8 cellular contexts compared by ENCODE assay signal in the genomic region with DNA sequence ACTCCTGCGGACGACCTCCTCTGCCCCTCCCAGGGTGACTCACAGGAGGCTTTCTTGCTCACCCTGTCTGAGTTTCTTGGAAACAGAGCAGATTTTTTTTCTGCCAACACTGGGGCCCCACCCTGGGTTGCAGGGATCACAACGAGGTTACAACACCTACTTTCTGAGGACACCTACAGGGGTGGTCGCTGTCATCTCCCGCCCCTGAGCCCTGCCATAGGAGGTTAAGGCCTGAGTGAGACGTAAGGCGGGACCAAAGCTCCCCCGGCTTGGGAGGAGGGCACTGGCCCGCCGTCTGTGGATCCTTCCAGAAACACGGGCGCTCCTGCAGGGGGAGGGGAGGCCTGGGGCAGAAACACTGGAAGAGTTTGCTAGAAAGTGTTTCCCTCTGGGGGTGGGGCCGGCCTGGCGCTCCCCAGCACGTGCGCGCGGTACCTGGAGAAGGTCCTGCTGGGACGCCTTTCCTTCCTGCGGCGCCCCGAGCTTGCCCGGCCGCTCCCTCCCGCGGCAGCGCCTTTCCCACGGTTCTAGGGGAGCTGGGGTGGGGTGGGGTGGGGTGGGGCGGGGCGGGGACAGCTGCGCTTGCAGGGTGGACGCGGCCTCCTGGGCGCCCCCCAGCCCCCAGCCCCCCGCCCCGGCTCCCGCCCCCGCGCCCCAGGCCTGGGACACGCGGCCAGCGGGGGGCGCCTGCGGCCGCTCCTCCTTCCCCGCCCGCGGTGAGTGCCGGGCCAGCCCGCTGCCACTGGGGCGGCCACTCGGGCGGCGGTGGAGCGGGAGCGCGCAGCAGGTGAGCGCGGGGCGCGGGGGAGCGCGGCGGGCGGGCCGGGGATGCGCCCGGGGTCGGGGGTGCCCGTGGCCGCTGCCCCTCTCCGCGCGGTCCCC. TPM values are rescaled to one million over a fixed set of nuclear protein-coding genes. Genes with fewer than 3 reads are reported as not detected.
A peak's percentile ranks its signal among the peaks of the same experiment; 100 is the strongest.
DNase-seq lines count a peak whose midpoint lies in the region; ATAC-seq and TF ChIP-seq lines count a peak whose summit lies in the region.

No MANE protein-coding gene starts in this region.

- in situ Hi-C loops in GM18951 (cut with MboI; ENCODE audit: low sequenced_read_pairs, unreplicated experiment), result no loop called here

- H3K36me3 ChIP-seq in adrenal gland (replicated peaks in 1 of 2), result no peaks in the 10 kb centered on the region
- no peaks in the 10 kb centered on the region for H3K36me3 ChIP-seq in iPS DF 6.9 (ENCODE audit: control insufficient read depth, insufficient read depth, low read length)
- H3K36me3 ChIP-seq in skeletal muscle satellite cell (ENCODE audit: insufficient read depth, low read length), result no peaks in the 10 kb centered on the region

- peak overlapping the region; percentile 91 for H3K4me2 ChIP-seq in skeletal muscle satellite cell (ENCODE audit: low read length)

- DNase-seq in AG10803 (ENCODE audit: low read depth) (peak; percentile 82), SK-N-DZ (ENCODE audit: low spot score) (peak; percentile 48), adrenal gland (peak in 5 of 7 donors; percentile 34 to 62 (median 40)), iPS DF 6.9 (ENCODE audit: low read depth, low spot score) (no peak), NCI-H2081 treated with DMSO at 0.1 percent for 48 hours (lab: John Stamatoyannopoulos, UW) (no peak)

- peak; percentile 78 for ATAC-seq in HG03196 (IDR thresholded peaks at IDR 0.05; ENCODE audit: unreplicated experiment)

- no peak; the same call in 1 of the 2 replicates for TF ChIP-seq CTCF in AG10803 (conservative IDR thresholded peaks at IDR 0.05; ENCODE audit: low read length)
- TF ChIP-seq CTCF in adrenal gland (IDR thresholded peaks at IDR 0.05), result peak in 2 of 6 experiments; percentile 31 to 34

- TF ChIP-seq POLR2A in GM18951 (IDR thresholded peaks at IDR 0.05; ENCODE audit: extremely low read depth, insufficient read depth, insufficient read length) (peak; percentile 26), adrenal gland (IDR thresholded peaks at IDR 0.05) (no peak)

- no peaks in the 10 kb centered on the region for H3K9me3 ChIP-seq in adrenal gland (replicated peaks in 1 of 3)
- H3K9me3 ChIP-seq in iPS DF 6.9 (ENCODE audit: control insufficient read depth, insufficient read depth, low read length), result no peaks in the 10 kb centered on the region
- no peaks in the 10 kb centered on the region for H3K9me3 ChIP-seq in skeletal muscle satellite cell (replicated peaks; ENCODE audit: low read length)

- H3K4me3 ChIP-seq in AG10803 (ENCODE audit: low read length) (peak overlapping the region; percentile 70), adrenal gland (peak overlapping the region in 2 of 4 donors; percentile 35 to 68), iPS DF 6.9 (ENCODE audit: low read length) (peak overlapping the region; percentile 58), skeletal muscle satellite cell (ENCODE audit: low read length) (peak overlapping the region; percentile 88)

- intact Hi-C loops in adrenal gland (cut with DNase I), result loop anchor here in 1 of 2 donors (10.0 kb wide), 1 partner anchor 109 kb away; no protein-coding TSS in a partner anchor

- no peaks in the 10 kb centered on the region for H3K27me3 ChIP-seq in adrenal gland
- H3K27me3 ChIP-seq in iPS DF 6.9 (ENCODE audit: control insufficient read depth, insufficient read depth, low read length), result peaks cover 2% of the 10 kb centered on the region; the same call in 1 of the 2 replicates
- H3K27me3 ChIP-seq in skeletal muscle satellite cell (ENCODE audit: control insufficient read depth, insufficient read depth, low read length), result no peaks in the 10 kb centered on the region

- H3K27ac ChIP-seq in adrenal gland (no peak overlapping the region), iPS DF 6.9 (ENCODE audit: low read length) (no peak overlapping the region)

- peak overlapping the region; percentile 94 for H3K9ac ChIP-seq in skeletal muscle satellite cell (ENCODE audit: low read depth, low read length)

- WGBS in adrenal gland, 4 donors, result 1 to 13% (median 3%) methylated on average over 11 to 53 of the region's 74 CpGs
- no CpG with 5 or more reads among the region's 74 CpGs for WGBS in iPS DF 6.9 (ENCODE audit: insufficient coverage, insufficient read length)

- H3K4me1 ChIP-seq in adrenal gland (replicated peaks in 1 of 2) (peaks cover 14 to 20% of the 10 kb centered on the region in 2 donors), iPS DF 6.9 (ENCODE audit: control insufficient read depth, insufficient read depth, low read length) (peaks cover 3% of the 10 kb centered on the region; the same call in 1 of the 2 replicates), skeletal muscle satellite cell (ENCODE audit: control insufficient read depth, insufficient read depth, low read length) (peaks cover 51% of the 10 kb centered on the region)

RNA-seq across cellular contexts. Expression of a gene that starts 20.7 kb away (rescaled TPM):
- polyA plus RNA-seq in SK-N-DZ (2014; cell fraction: cytosol; rRNA removed), result 17.1 and 38.6 TPM in 2 replicates
- 68.1 and 81.4 TPM in 2 replicates for polyA plus RNA-seq in SK-N-DZ (2014; cell fraction: nucleus; rRNA removed)
- total RNA-seq in adrenal gland, result 10 to 100 TPM in 7 of 8 donors, 1 to 10 TPM in 1; 9.8 to 44.4 (median 24.1) TPM
- polyA plus RNA-seq in adrenal gland, result 10 to 100 TPM in 1 of 3 donors, 1 to 10 TPM in 2; 2.8 to 14.6 (median 3.0) TPM
- 57.0 and 57.7 TPM in 2 replicates for total RNA-seq in skeletal muscle satellite cell (2012; rRNA removed)

Comparison
In these comparisons a context has a peak if more than half of its experiments do, and no peak if none do; other contexts are left out.
1. DNase-seq: peak in AG10803 (single experiment), SK-N-DZ (single experiment) and adrenal gland (5 of 7); none in iPS DF 6.9 (single experiment) and NCI-H2081 treated with DMSO at 0.1 percent for 48 hours (single experiment).